Comparison of ENCODE assay signal across 1 cellular context in the genomic region with DNA sequence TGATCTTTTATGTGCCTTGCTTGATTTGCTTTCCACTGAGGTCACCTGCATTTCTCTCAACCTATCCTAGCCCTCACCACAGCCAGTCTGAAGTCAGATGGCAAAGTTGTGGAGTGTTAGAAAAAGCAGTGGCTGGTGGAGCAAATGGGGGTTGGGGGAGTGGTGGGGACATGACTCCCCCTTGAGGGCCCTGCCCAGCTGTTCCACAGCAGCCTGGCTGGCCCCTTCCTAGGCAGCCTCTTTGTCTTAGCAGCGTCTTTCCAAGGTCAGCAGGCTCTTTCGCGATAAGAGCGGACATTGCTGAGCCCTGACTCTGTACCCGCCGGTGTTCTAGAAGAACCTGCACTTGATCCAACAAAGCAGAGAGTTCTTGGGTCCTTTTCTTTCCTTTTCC.
TF ChIP-seq lines count a peak whose summit lies in the region.

No MANE protein-coding gene starts in this region.

TF ChIP-seq in GM23338, 12 proteins besides CTCF, POLR2A, EP300 and RAD21 (continued from another document):
- TF ChIP-seq ZNF331 (CRISPR knock-in tag; IDR thresholded peaks at IDR 0.05; ENCODE audit: low read depth) (no peak), STAT1 (IDR thresholded peaks at IDR 0.05; ENCODE audit: unreplicated experiment) (no peak)
